Comparison of ENCODE assay signal across 26 cellular contexts in genomic region chr1:78633209-78633608, GRCh38. TPM values are rescaled to one million over a fixed set of nuclear protein-coding genes. Genes with fewer than 3 reads are reported as not detected.
"Had no signal": no experiment of that assay in that cellular context is flagged by ENCODE, and none has a peak within 500 bp of the region (broad histone marks: within the 10 kb centered on the region; RNA-seq: fewer than 3 reads in every experiment).

No MANE protein-coding gene starts in this region.

- H3K9me3 Mint-ChIP-seq: activated T-helper 17 cell treated with anti-CD3 and anti-CD28 coated beads, Interleukin-2, amount 50 U/mL, for 72 hours; central memory CD8-positive, alpha-beta T cell; effector memory CD8-positive, alpha-beta T cell had no signal

- H3K4me3 Mint-ChIP-seq: activated CD4-positive, alpha-beta memory T cell treated with anti-CD3 and anti-CD28 coated beads for 36 hours; activated CD4-positive, alpha-beta T cell treated with anti-CD3 and anti-CD28 coated beads, Interleukin-2, amount 10 ng/mL, durations not matched to agents 24 days and 14 days; activated naive CD4-positive, alpha-beta T cell treated with anti-CD3 and anti-CD28 coated beads, Interleukin-2, amount 50 U/mL, for 24 hours; activated T-cell treated with anti-CD3 and anti-CD28 coated beads, Interleukin-2, amount 50 U/mL, for 4 hours; activated T-helper 17 cell treated with anti-CD3 and anti-CD28 coated beads, Interleukin-2, amount 50 U/mL, for 72 hours; central memory CD8-positive, alpha-beta T cell; effector memory CD8-positive, alpha-beta T cell; nephron; T-helper 1 cell treated with Interleukin-12 subunit alpha and Interleukin-12 subunit beta and Interleukin-4 antibody, amounts not matched to agents 30 μg/mL and 1 μg/mL, for 36 hours had no signal

- H3K27ac Mint-ChIP-seq: activated CD4-positive, alpha-beta memory T cell treated with anti-CD3 and anti-CD28 coated beads for 36 hours; activated CD4-positive, alpha-beta T cell treated with anti-CD3 and anti-CD28 coated beads, Interleukin-2, amount 10 ng/mL, durations not matched to agents 24 days and 14 days; activated naive CD4-positive, alpha-beta T cell treated with anti-CD3 and anti-CD28 coated beads, Interleukin-2, amount 50 U/mL, for 24 hours; activated T-helper 17 cell treated with anti-CD3 and anti-CD28 coated beads, Interleukin-2, amount 50 U/mL, for 72 hours; effector memory CD8-positive, alpha-beta T cell; nephron; T-helper 1 cell treated with Interleukin-12 subunit alpha and Interleukin-12 subunit beta and Interleukin-4 antibody, amounts not matched to agents 30 μg/mL and 1 μg/mL, for 36 hours had no signal

- H3K4me1 Mint-ChIP-seq: activated T-helper 17 cell treated with anti-CD3 and anti-CD28 coated beads, Interleukin-2, amount 50 U/mL, for 72 hours; nephron had no signal

- H3K27me3 Mint-ChIP-seq: activated CD4-positive, alpha-beta memory T cell treated with anti-CD3 and anti-CD28 coated beads for 36 hours; activated CD4-positive, alpha-beta T cell treated with anti-CD3 and anti-CD28 coated beads, Interleukin-2, amount 10 ng/mL, durations not matched to agents 24 days and 14 days; activated naive CD4-positive, alpha-beta T cell treated with anti-CD3 and anti-CD28 coated beads, Interleukin-2, amount 50 U/mL, for 24 hours; activated T-helper 17 cell treated with anti-CD3 and anti-CD28 coated beads, Interleukin-2, amount 50 U/mL, for 72 hours; central memory CD8-positive, alpha-beta T cell; effector memory CD8-positive, alpha-beta T cell had no signal

- ATAC-seq: activated T-cell treated with anti-CD3 and anti-CD28 coated beads, Interleukin-2, amount 50 U/mL, for 4 hours; activated T-helper 17 cell treated with anti-CD3 and anti-CD28 coated beads, Interleukin-2, amount 50 U/mL, for 72 hours; effector memory CD8-positive, alpha-beta T cell; gastrocnemius medialis; left cardiac atrium; left ventricle myocardium superior; right cardiac atrium had no signal

- DNase-seq: activated CD4-positive, alpha-beta memory T cell treated with anti-CD3 and anti-CD28 coated beads for 36 hours; activated CD4-positive, alpha-beta T cell treated with anti-CD3 and anti-CD28 coated beads, Interleukin-2, amount 10 ng/mL, durations not matched to agents 24 days and 14 days; activated CD4-positive, CD25-positive, alpha-beta regulatory T cell treated with anti-CD3 and anti-CD28 coated beads, Interleukin-2, amount 50 U/mL, for 72 hours; activated gamma-delta T cell treated with Interleukin-2 at 50 U/mL for 16 hours; activated T-cell treated with anti-CD3 and anti-CD28 coated beads, Interleukin-2, amount 50 U/mL, for 4 hours; anterior cingulate cortex; effector memory CD8-positive, alpha-beta T cell; erythroblast; gastrocnemius medialis; left cardiac atrium; left ventricle myocardium superior; mammary epithelial cell; posterior cingulate gyrus; right cardiac atrium; stimulated activated CD4-positive, alpha-beta T cell treated with anti-CD3 and anti-CD28 coated beads, Interleukin-2, amount 100 ng/mL, for 48 hours; stimulated activated naive CD4-positive, alpha-beta T cell treated with Interleukin-2 at 50 U/mL for 16 hours; T-helper 9 cell; testis; transverse colon; uterus had no signal

RNA-seq across cellular contexts. Expression of gene IFI44L, which starts 13.0 kb away (rescaled TPM):
- total RNA-seq: bronchial epithelial cell had no signal
